Comparison of ENCODE assay signal across 23 cellular contexts in genomic region chr5:91042225-91042624, GRCh38.
DNase-seq lines count a peak whose midpoint lies in the region; ATAC-seq and TF ChIP-seq lines count a peak whose summit lies in the region.
"Had no signal": no experiment of that assay in that cellular context is flagged by ENCODE, and none has a peak within 500 bp of the region (broad histone marks: within the 10 kb centered on the region; RNA-seq: fewer than 3 reads in every experiment).

No MANE protein-coding gene starts in this region.

- peaks cover 13 to 30% (median 21%) of the 10 kb centered on the region in 4 donors for H3K4me1 ChIP-seq in transverse colon
- H3K4me1 ChIP-seq: BE2C, BLaER1 had no signal

- H3K27me3 ChIP-seq in transverse colon: no peaks in the 10 kb centered on the region
- H3K27me3 ChIP-seq: BE2C, BLaER1 had no signal

- WGBS in transverse colon (ENCODE audit: low coverage in 1 of 2), 2 donors: 56 to 67% methylated on average over 1 of the region's 1 CpG

- H3K36me3 ChIP-seq in transverse colon: no peaks in the 10 kb centered on the region
- H3K36me3 ChIP-seq: BE2C, BLaER1 had no signal

- peaks cover 0 to 5% of the 10 kb centered on the region in 2 donors for H3K9me3 ChIP-seq in transverse colon
- H3K9me3 ChIP-seq: BE2C, BLaER1 had no signal

- DNase-seq in foreskin melanocyte: peak; percentile 24
- DNase-seq in left colon: no peak
- DNase-seq in transverse colon: no peak
- no peak for DNase-seq in anterior cingulate cortex (lab: John Stamatoyannopoulos, UW)
- DNase-seq: 8988T; ACHN; BE2C; C1 segment of cervical spinal cord; CD4-positive, alpha-beta memory T cell; CD4-positive, CD25-positive, alpha-beta regulatory T cell; CD8-positive, alpha-beta memory T cell; COR-L47; DMS 273 treated with DMSO at 0.1 percent for 48 hours; DMS79; DND-41; EL; GDM1 had no signal

- TF ChIP-seq EP300 in transverse colon (IDR thresholded peaks at IDR 0.05; ENCODE audit: low read depth): no peak

- intact Hi-C loops in left colon (cut with DNase I, micrococcal nuclease) (no loop called here), transverse colon (cut with DNase I; ENCODE audit: low total_unique reads) (no loop called here)

- ATAC-seq in left colon: peak; percentile 65
- ATAC-seq in GM21447 (IDR thresholded peaks at IDR 0.05; ENCODE audit: unreplicated experiment): no peak
- no peak for ATAC-seq in HG03432 (IDR thresholded peaks at IDR 0.05; ENCODE audit: unreplicated experiment)
- no peak for ATAC-seq in activated CD4-positive, CD25-positive, alpha-beta regulatory T cell treated with anti-CD3 and anti-CD28 coated beads, Interleukin-2, amount 50 U/mL, for 24 hours
- ATAC-seq: GM12878 had no signal

- in situ Hi-C loops in transverse colon (cut with MboI; ENCODE audit: low pct_ligation_motif_present in 1 of 4, low pct_unique_long_range_greater_than_20kb in 1 of 4, low sequenced_read_pairs in 3 of 4): no loop called here

- no peak for TF ChIP-seq POLR2A in transverse colon (IDR thresholded peaks at IDR 0.05)

- no peak overlapping the region for H3K4me3 ChIP-seq in transverse colon
- H3K4me3 ChIP-seq: BLaER1, GM12878 had no signal

- peak overlapping the region; percentile 83 for H3K27ac ChIP-seq in VCaP
- H3K27ac ChIP-seq in transverse colon: peak overlapping the region; percentile 28 to 54 (median 40)
- H3K27ac ChIP-seq: BLaER1 had no signal

- TF ChIP-seq CTCF in VCaP (conservative IDR thresholded peaks at IDR 0.05) (no peak), transverse colon (IDR thresholded peaks at IDR 0.05) (no peak)
